In the genomic region with DNA sequence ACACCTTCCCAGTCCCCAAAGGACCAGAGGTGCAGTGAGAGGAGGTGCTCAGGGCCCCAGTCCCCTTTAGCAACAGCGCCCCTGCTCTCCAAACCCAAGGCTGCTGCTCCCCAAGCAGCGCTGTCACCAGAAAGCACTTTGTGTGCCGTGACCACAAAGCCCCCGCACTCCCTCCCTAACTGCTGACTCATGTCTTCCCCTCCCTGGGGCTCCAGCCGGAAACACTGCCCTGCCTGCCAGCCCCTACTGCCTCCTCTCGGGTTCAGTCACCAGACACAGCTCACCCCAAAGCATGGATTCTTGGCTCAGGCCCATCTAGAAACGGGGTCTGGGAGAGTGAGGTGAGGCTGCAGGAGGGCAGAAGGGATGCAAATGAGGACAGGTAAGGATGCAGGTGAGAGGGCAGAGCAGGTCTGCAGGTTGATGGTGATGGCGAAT, we compare ENCODE assay signal across 9 cellular contexts. TPM values are rescaled to one million over a fixed set of nuclear protein-coding genes. Genes with fewer than 3 reads are reported as not detected.
DNase-seq lines count a peak whose midpoint lies in the region; ATAC-seq and TF ChIP-seq lines count a peak whose summit lies in the region.
"Had no signal": no experiment of that assay in that cellular context is flagged by ENCODE, and none has a peak within 500 bp of the region (broad histone marks: within the 10 kb centered on the region; RNA-seq: fewer than 3 reads in every experiment).

No MANE protein-coding gene starts in this region.

- no peak overlapping the region for H3K4me3 ChIP-seq in epithelial cell of esophagus (ENCODE audit: low read length)
- peak overlapping the region; percentile 47 to 50 for H3K4me3 ChIP-seq in neutrophil (ENCODE audit: low read depth in 1 of 2, low read length in 1 of 2)
- H3K4me3 ChIP-seq in uterus = no peak overlapping the region

- peak overlapping the region; percentile 88 for H3K27ac Mint-ChIP-seq in activated CD8-positive, alpha-beta T cell treated with anti-CD3 and anti-CD28 coated beads, Interleukin-2, amount 10 ng/mL, durations not matched to agents 7 days and 5 days

- H3K27ac ChIP-seq in neutrophil = peak overlapping the region; percentile 77
- no peak overlapping the region for H3K27ac ChIP-seq in uterus

- peaks cover 3% of the 10 kb centered on the region for H3K36me3 Mint-ChIP-seq in activated CD8-positive, alpha-beta T cell treated with anti-CD3 and anti-CD28 coated beads, Interleukin-2, amount 10 ng/mL, durations not matched to agents 7 days and 5 days (ENCODE audit: low read depth)

- peaks cover 4% of the 10 kb centered on the region for H3K9me3 Mint-ChIP-seq in activated CD8-positive, alpha-beta T cell treated with anti-CD3 and anti-CD28 coated beads, Interleukin-2, amount 10 ng/mL, durations not matched to agents 7 days and 5 days (ENCODE audit: insufficient read depth)

- H3K36me3 ChIP-seq in neutrophil (no peaks in the 10 kb centered on the region), uterus (no peaks in the 10 kb centered on the region)

- H3K4me1 Mint-ChIP-seq in activated CD8-positive, alpha-beta T cell treated with anti-CD3 and anti-CD28 coated beads, Interleukin-2, amount 10 ng/mL, durations not matched to agents 7 days and 5 days (ENCODE audit: low read depth) = peaks cover 70% of the 10 kb centered on the region

- H3K27me3 ChIP-seq in neutrophil = no peaks in the 10 kb centered on the region
- no peaks in the 10 kb centered on the region for H3K27me3 ChIP-seq in uterus

- intact Hi-C loops in uterus (cut with DNase I; ENCODE audit: low total_unique reads) = no loop called here

- POLR2A ChIA-PET in activated CD8-positive, alpha-beta T cell treated with anti-CD3 and anti-CD28 coated beads, Interleukin-2, amount 10 ng/mL, durations not matched to agents 7 days and 5 days (lab: Charles Lee) = interaction anchor here (0.8 to 1.7 kb wide), 2 partner anchors 20 to 33 kb away, joined by 3 to 6 read pairs; no protein-coding TSS in a partner anchor

- no peak for TF ChIP-seq CTCF in epithelial cell of esophagus (IDR thresholded peaks at IDR 0.05; ENCODE audit: insufficient read depth, low read depth, low read length, missing control alignments)
- TF ChIP-seq CTCF in neutrophil (IDR thresholded peaks at IDR 0.05) = no peak
- no peak for TF ChIP-seq CTCF in uterus (IDR thresholded peaks at IDR 0.05)

- CTCF ChIA-PET in activated CD8-positive, alpha-beta T cell treated with anti-CD3 and anti-CD28 coated beads, Interleukin-2, amount 10 ng/mL, durations not matched to agents 7 days and 5 days (lab: Charles Lee) = interaction anchor here (0.7 to 2.8 kb wide), 11 partner anchors 18 to 159 kb away, joined by 3 to 8 read pairs (median 5); partner anchors contain the start of gene GPR108

- peak overlapping the region; percentile 64 for H3K4me3 Mint-ChIP-seq in activated CD8-positive, alpha-beta T cell treated with anti-CD3 and anti-CD28 coated beads, Interleukin-2, amount 10 ng/mL, durations not matched to agents 7 days and 5 days

- ATAC-seq in GM21515 (IDR thresholded peaks at IDR 0.05; ENCODE audit: unreplicated experiment) = peak; percentile 42
- peak; percentile 72 for ATAC-seq in activated CD8-positive, alpha-beta T cell treated with anti-CD3 and anti-CD28 coated beads, Interleukin-2, amount 10 ng/mL, durations not matched to agents 7 days and 5 days

- H3K9me3 ChIP-seq in neutrophil (no peaks in the 10 kb centered on the region), uterus (no peaks in the 10 kb centered on the region)

- DNase-seq in CD1c-positive myeloid dendritic cell (ENCODE audit: extremely low spot score) (peak; percentile 84), MV-4-11 (lab: John Stamatoyannopoulos, UW) (peak; percentile 96), epithelial cell of esophagus (ENCODE audit: low read depth) (peak; percentile 65), uterus (peak; percentile 28 to 34), NCI-H146 (lab: John Stamatoyannopoulos, UW) (no peak)
- DNase-seq in activated CD8-positive, alpha-beta T cell treated with anti-CD3 and anti-CD28 coated beads, Interleukin-2, amount 10 ng/mL, durations not matched to agents 7 days and 5 days = peak; percentile 94

- H3K4me1 ChIP-seq in neutrophil (ENCODE audit: control insufficient read depth in 1 of 2, insufficient read depth in 1 of 2, low read depth in 1 of 2, low read length in 1 of 2) (peaks cover 52 to 53% of the 10 kb centered on the region in 2 experiments), uterus (no peaks in the 10 kb centered on the region)

- H3K27me3 Mint-ChIP-seq in activated CD8-positive, alpha-beta T cell treated with anti-CD3 and anti-CD28 coated beads, Interleukin-2, amount 10 ng/mL, durations not matched to agents 7 days and 5 days (ENCODE audit: low read depth) = no peaks in the 10 kb centered on the region

- no peak for TF ChIP-seq POLR2A in uterus (IDR thresholded peaks at IDR 0.05)

RNA-seq across cellular contexts. Expression of gene TNFSF14, which starts 4.9 kb away (rescaled TPM):
- 10 to 100 TPM; 47.1 to 47.6 TPM for total RNA-seq in activated CD8-positive, alpha-beta T cell treated with anti-CD3 and anti-CD28 coated beads, Interleukin-2, amount 10 ng/mL, durations not matched to agents 7 days and 5 days
- 1 to 10 TPM in 1 of 4 donors, under 1 TPM in 2, not detected in 1; 0.28 to 3.1 (median 0.59) TPM for total RNA-seq in uterus
- total RNA-seq: skeletal muscle tissue had no signal

RNA-seq across cellular contexts. Expression of gene C3, which starts 45.6 kb away (rescaled TPM):
- 1 to 10 TPM in 1 of 2 experiments, under 1 TPM in 1; 0.52 to 1.2 TPM for total RNA-seq in activated CD8-positive, alpha-beta T cell treated with anti-CD3 and anti-CD28 coated beads, Interleukin-2, amount 10 ng/mL, durations not matched to agents 7 days and 5 days
- 1,000 to 10,000 TPM in 1 of 4 donors, 100 to 1,000 TPM in 2, 10 to 100 TPM in 1; 45.4 to 1,093 (median 422) TPM for total RNA-seq in uterus

Comparison
In these comparisons a context has a peak if more than half of its experiments do, and no peak if none do; other contexts are left out.
1. H3K4me3 ChIP-seq: peak in neutrophil (2 of 2); none in epithelial cell of esophagus (single experiment) and uterus (0 of 2).
2. RNA of gene TNFSF14, which starts 4.9 kb away (total RNA-seq): 47.1 to 47.6 TPM in activated CD8-positive, alpha-beta T cell treated with anti-CD3 and anti-CD28 coated beads, Interleukin-2, amount 10 ng/mL, durations not matched to agents 7 days and 5 days; 0.28 to 3.1 TPM in uterus; every median in the first group is over 10 times any median in the second.
3. RNA of gene C3, which starts 45.6 kb away (total RNA-seq): 45.4 to 1,093 TPM in uterus; 0.52 to 1.2 TPM in activated CD8-positive, alpha-beta T cell treated with anti-CD3 and anti-CD28 coated beads, Interleukin-2, amount 10 ng/mL, durations not matched to agents 7 days and 5 days; every median in the first group is over 10 times any median in the second.